Comparison of ENCODE assay signal across 19 cellular contexts in genomic region chr3:9110802-9111201, GRCh38.
DNase-seq lines count a peak whose midpoint lies in the region; ATAC-seq, FAIRE-seq and TF ChIP-seq lines count a peak whose summit lies in the region.
"Had no signal": no experiment of that assay in that cellular context is flagged by ENCODE, and none has a peak within 500 bp of the region (broad histone marks: within the 10 kb centered on the region; RNA-seq: fewer than 3 reads in every experiment).

No MANE protein-coding gene starts in this region.

- no peaks in the 10 kb centered on the region for H3K79me1 ChIP-seq in mesendoderm (ENCODE audit: low read length)

- no peak for TF ChIP-seq RAD21 in HepG2 (CRISPR knock-in tag; IDR thresholded peaks at IDR 0.05)

- peak; percentile 64 for ATAC-seq in HepG2
- no peak for ATAC-seq in right lobe of liver
- peak; percentile 28 for ATAC-seq in stimulated activated naive CD8-positive, alpha-beta T cell treated with anti-CD3 and anti-CD28 coated beads, Interleukin-15, amount 100 ng/mL, for 72 hours
- no peak for ATAC-seq in GM18511 (IDR thresholded peaks at IDR 0.05; ENCODE audit: unreplicated experiment)
- ATAC-seq: Panc1, Right ventricle myocardium inferior had no signal

- POLR2A ChIA-PET in HepG2 (lab: Yijun Ruan, JAX): no interaction called here

- no peaks in the 10 kb centered on the region for H3K79me2 ChIP-seq in HepG2 (ENCODE audit: insufficient read depth, low read length)
- H3K79me2 ChIP-seq in mesendoderm (ENCODE audit: control insufficient read depth, insufficient read depth, low read length): no peaks in the 10 kb centered on the region

- H3K36me3 ChIP-seq in HepG2 (replicated peaks in 1 of 2; ENCODE audit: control insufficient read depth in 1 of 2, insufficient read depth in 2 of 2, low read length in 2 of 2) (no peaks in the 10 kb centered on the region), right lobe of liver (no peaks in the 10 kb centered on the region), mesendoderm (ENCODE audit: control insufficient read depth, insufficient read depth, low read length) (no peaks in the 10 kb centered on the region)
- H3K36me3 ChIP-seq: HAP-1 had no signal

- H3K9me3 ChIP-seq in HepG2 (ENCODE audit: low read length): no peaks in the 10 kb centered on the region
- H3K9me3 ChIP-seq in right lobe of liver: no peaks in the 10 kb centered on the region
- H3K9me3 ChIP-seq: HAP-1 had no signal

- H3K27ac ChIP-seq in HepG2 (ENCODE audit: extremely low read length, insufficient read depth, low read length) (no peak overlapping the region), right lobe of liver (no peak overlapping the region), caudate nucleus (ENCODE audit: low read depth, low read length) (peak overlapping the region; percentile 63), mesendoderm (ENCODE audit: low read depth, low read length) (no peak overlapping the region)
- H3K27ac ChIP-seq: 22Rv1 had no signal

- H2AK5ac ChIP-seq in mesendoderm (ENCODE audit: low read length): no peak overlapping the region

- no peak for FAIRE-seq in HepG2 (lab: Jason Lieb, UNC)
- FAIRE-seq: GM12892 had no signal

- CTCF ChIA-PET in HepG2 (lab: Yijun Ruan, JAX; ENCODE audit: low intra/inter-chr PET ratio, low total read pairs): no interaction called here

- WGBS in HepG2 (ENCODE audit: low lambda C conversion rate): 3% methylated on average over 5 of the region's 5 CpGs
- WGBS in right lobe of liver (ENCODE audit: insufficient coverage, low coverage, low lambda C conversion rate, missing lambda C conversion rate): 30% methylated on average over 1 of the region's 5 CpGs
- no CpG with 5 or more reads among the region's 5 CpGs for WGBS in mesendoderm (ENCODE audit: extremely low coverage, insufficient coverage, low lambda C conversion rate)

- H3K27ac Mint-ChIP-seq in stimulated activated naive CD8-positive, alpha-beta T cell treated with anti-CD3 and anti-CD28 coated beads, Interleukin-15, amount 100 ng/mL, for 72 hours: no peak overlapping the region
- H3K27ac Mint-ChIP-seq: CD8-positive, alpha-beta memory T cell had no signal

- no peaks in the 10 kb centered on the region for H3K27me3 Mint-ChIP-seq in stimulated activated naive CD8-positive, alpha-beta T cell treated with anti-CD3 and anti-CD28 coated beads, Interleukin-15, amount 100 ng/mL, for 72 hours

- H3K27me3 ChIP-seq in HepG2 (ENCODE audit: control insufficient read depth in 1 of 2, insufficient read depth in 2 of 2, low read length in 2 of 2) (peaks cover 0 to 6% of the 10 kb centered on the region in 2 experiments; a peak in 1 of 5 replicates), right lobe of liver (no peaks in the 10 kb centered on the region), mesendoderm (ENCODE audit: insufficient read depth, low read length, poor library complexity) (no peaks in the 10 kb centered on the region)

- H3K4me1 Mint-ChIP-seq in stimulated activated naive CD8-positive, alpha-beta T cell treated with anti-CD3 and anti-CD28 coated beads, Interleukin-15, amount 100 ng/mL, for 72 hours: no peaks in the 10 kb centered on the region
- H3K4me1 Mint-ChIP-seq: CD8-positive, alpha-beta memory T cell had no signal

- no peak overlapping the region for H3K18ac ChIP-seq in mesendoderm (ENCODE audit: low read length)

- no peaks in the 10 kb centered on the region for H4K20me1 ChIP-seq in HepG2 (ENCODE audit: insufficient read depth, low read length)

- no peak overlapping the region for H2BK5ac ChIP-seq in mesendoderm (ENCODE audit: low read length)

- intact Hi-C loops in HepG2 (cut with micrococcal nuclease; ENCODE audit: unreplicated experiment): no loop called here
- intact Hi-C loops in right lobe of liver (cut with DNase I): no loop called here

- H4K8ac ChIP-seq in mesendoderm (ENCODE audit: low read depth, low read length): no peak overlapping the region

- H3K56ac ChIP-seq in mesendoderm (ENCODE audit: low read length): no peak overlapping the region

- H3K4me1 ChIP-seq in HepG2 (ENCODE audit: insufficient read depth, low read length) (no peaks in the 10 kb centered on the region), right lobe of liver (no peaks in the 10 kb centered on the region), mesendoderm (ENCODE audit: control insufficient read depth, low read depth, low read length) (no peaks in the 10 kb centered on the region)
- H3K4me1 ChIP-seq: HAP-1 had no signal

- TF ChIP-seq CTCF in HepG2 (CRISPR knock-in tag; IDR thresholded peaks at IDR 0.05): no peak
- no peak for TF ChIP-seq CTCF in right lobe of liver (IDR thresholded peaks at IDR 0.05)

- H3K4ac ChIP-seq in mesendoderm (ENCODE audit: low read depth, low read length): no peak overlapping the region

- DNase-seq in HepG2 (ENCODE audit: low spot score) (no peak), right lobe of liver (no peak), caudate nucleus (lab: John Stamatoyannopoulos, UW) (no peak), mesendoderm (peak; percentile 38), NCI-H69 (lab: John Stamatoyannopoulos, UW) (no peak), NCI-H2171 treated with DMSO at 0.1 percent for 48 hours (lab: John Stamatoyannopoulos, UW) (no peak)
- no peak for DNase-seq in stimulated activated naive CD8-positive, alpha-beta T cell treated with anti-CD3 and anti-CD28 coated beads, Interleukin-15, amount 100 ng/mL, for 72 hours
- DNase-seq: CD8-positive, alpha-beta memory T cell; DMS79 treated with DMSO at 0.1 percent for 48 hours; NCI-H1417 treated with DMSO at 0.1 percent for 48 hours; NCI-H2029; NCI-H2171; NCI-H446 treated with DMSO at 0.1 percent for 48 hours had no signal

- H3K9me3 Mint-ChIP-seq in stimulated activated naive CD8-positive, alpha-beta T cell treated with anti-CD3 and anti-CD28 coated beads, Interleukin-15, amount 100 ng/mL, for 72 hours: no peaks in the 10 kb centered on the region

- H3K4me2 ChIP-seq in HepG2 (ENCODE audit: low read depth, low read length) (no peak overlapping the region), mesendoderm (ENCODE audit: low read length) (no peak overlapping the region)

- H3K9ac ChIP-seq in HepG2 (ENCODE audit: insufficient read depth, low read depth, low read length) (no peak overlapping the region), mesendoderm (ENCODE audit: low read length) (no peak overlapping the region)

- H3K4me3 Mint-ChIP-seq in stimulated activated naive CD8-positive, alpha-beta T cell treated with anti-CD3 and anti-CD28 coated beads, Interleukin-15, amount 100 ng/mL, for 72 hours: no peak overlapping the region
- H3K4me3 Mint-ChIP-seq: CD8-positive, alpha-beta memory T cell had no signal

- H3K23ac ChIP-seq in mesendoderm (ENCODE audit: low read length): no peak overlapping the region

- H2BK15ac ChIP-seq in mesendoderm (replicated peaks; ENCODE audit: low read depth): no peak overlapping the region

- H3K4me3 ChIP-seq in HepG2 (replicated peaks in 1 of 3; ENCODE audit: insufficient read depth in 1 of 3, low read depth in 2 of 3, low read length in 3 of 3) (no peak overlapping the region), right lobe of liver (no peak overlapping the region), mesendoderm (ENCODE audit: low read length) (no peak overlapping the region)
- H3K4me3 ChIP-seq: HAP-1 had no signal

- H4K5ac ChIP-seq in mesendoderm (ENCODE audit: low read length): no peak overlapping the region

- no peak overlapping the region for H2BK120ac ChIP-seq in mesendoderm (ENCODE audit: low read depth, low read length)

- in situ Hi-C loops in HepG2 (cut with HindIII; ENCODE audit: extremely low pct_ligation_motif_present, low pct_unique_long_range_greater_than_20kb): no loop called here

- no peak overlapping the region for H2AFZ ChIP-seq in HepG2 (ENCODE audit: low read length)

- no TSS peak for BruUV-seq in HepG2 (replicated peaks; lab: Mats Ljungman, UMichigan)

- TF ChIP-seq POLR2A in HepG2 (IDR thresholded peaks at IDR 0.05; ENCODE audit: insufficient read depth in 1 of 2, low read depth in 2 of 2, low read length in 2 of 2) (no peak), right lobe of liver (IDR thresholded peaks at IDR 0.05) (no peak)

- TF ChIP-seq EP300 in HepG2 (IDR thresholded peaks at IDR 0.05; ENCODE audit: low read depth in 2 of 2, low read length in 2 of 2) (no peak), HepG2 (CRISPR knock-in tag; IDR thresholded peaks at IDR 0.05; ENCODE audit: borderline replicate concordance) (no peak)

TF ChIP-seq in HepG2, 621 proteins besides CTCF, POLR2A, EP300 and RAD21:
- no peak for TF ChIP-seq RARG (CRISPR knock-in tag; IDR thresholded peaks at IDR 0.05; ENCODE audit: low read depth)
- no peak for TF ChIP-seq ZNF414 (CRISPR knock-in tag; IDR thresholded peaks at IDR 0.05)
- TF ChIP-seq NPAS2 (CRISPR knock-in tag; IDR thresholded peaks at IDR 0.05; ENCODE audit: borderline replicate concordance): no peak
- TF ChIP-seq ZNF607 (CRISPR knock-in tag; IDR thresholded peaks at IDR 0.05; ENCODE audit: borderline replicate concordance): no peak
- no peak for TF ChIP-seq NFE2L1 (CRISPR knock-in tag; IDR thresholded peaks at IDR 0.05; ENCODE audit: borderline replicate concordance)
- no peak for TF ChIP-seq HHEX (CRISPR knock-in tag; IDR thresholded peaks at IDR 0.05)

Comparison
In these comparisons a context has a peak if more than half of its experiments do, and no peak if none do; other contexts are left out.
1. ATAC-seq: peak in HepG2 (single experiment) and stimulated activated naive CD8-positive, alpha-beta T cell treated with anti-CD3 and anti-CD28 coated beads, Interleukin-15, amount 100 ng/mL, for 72 hours (single experiment); none in right lobe of liver (0 of 4) and GM18511 (single experiment).